In genomic region chr7:91082038-91082437, GRCh38 we compare ENCODE assay signal across 13 cellular contexts.
DNase-seq lines count a peak whose midpoint lies in the region; ATAC-seq, FAIRE-seq and TF ChIP-seq lines count a peak whose summit lies in the region.
"Had no signal": no experiment of that assay in that cellular context is flagged by ENCODE, and none has a peak within 500 bp of the region (broad histone marks: within the 10 kb centered on the region; RNA-seq: fewer than 3 reads in every experiment).

No MANE protein-coding gene starts in this region.

- ATAC-seq in pancreas (peak in 2 of 4 donors; percentile 19 to 35), HG03175 (IDR thresholded peaks at IDR 0.05; ENCODE audit: unreplicated experiment) (no peak)

- H3K27ac ChIP-seq in SJSA1 (peak overlapping the region; percentile 20; the same call in 1 of the 2 replicates), pancreas (no peak overlapping the region)
- H3K27ac ChIP-seq: C4-2B had no signal

- H3K4me1 ChIP-seq in SJSA1 (replicated peaks) (peaks cover 35% of the 10 kb centered on the region), pancreas (no peaks in the 10 kb centered on the region)

- H3K27me3 ChIP-seq in SJSA1 (replicated peaks) (no peaks in the 10 kb centered on the region), pancreas (no peaks in the 10 kb centered on the region)

- peak; percentile 67 for DNase-seq in AG09309 (ENCODE audit: low read depth)
- DNase-seq in SJSA1 (ENCODE audit: low read depth in 1 of 2, low spot score in 2 of 2): peak in 1 of 2 experiments; percentile 65
- peak; percentile 90 for DNase-seq in fibroblast of the aortic adventitia (ENCODE audit: low read depth)
- no peak for DNase-seq in pancreas
- no peak for DNase-seq in stimulated activated CD4-positive, alpha-beta T cell treated with anti-CD3 and anti-CD28 coated beads, Interleukin-2, amount 100 ng/mL, for 24 hours
- no peak for DNase-seq in NCI-H1930 (lab: John Stamatoyannopoulos, UW)
- no peak for DNase-seq in dermis blood vessel endothelial cell
- DNase-seq: activated naive CD8-positive, alpha-beta T cell treated with anti-CD3 and anti-CD28 coated beads, Interleukin-2, amount 10 ng/mL, durations not matched to agents 7 days and 5 days; GOT3; immature natural killer cell; stimulated activated CD4-positive, alpha-beta T cell treated with anti-CD3 and anti-CD28 coated beads, Interleukin-2, amount 100 ng/mL, for 48 hours had no signal

- H3K36me3 ChIP-seq in SJSA1 (no peaks in the 10 kb centered on the region), pancreas (no peaks in the 10 kb centered on the region)

- H3K4me3 ChIP-seq in AG09309 (ENCODE audit: control insufficient read depth, low read depth, low read length) (no peak overlapping the region), SJSA1 (no peak overlapping the region), fibroblast of the aortic adventitia (ENCODE audit: low read depth, low read length) (no peak overlapping the region), pancreas (no peak overlapping the region)

- H3K9me3 ChIP-seq in SJSA1 (replicated peaks): no peaks in the 10 kb centered on the region
- H3K9me3 ChIP-seq in pancreas: no peaks in the 10 kb centered on the region

- peak; percentile 29 for FAIRE-seq in pancreas (lab: Jason Lieb, UNC)

- intact Hi-C loops in pancreas (cut with DNase I): loop anchor here in 1 of 3 donors (10.0 kb wide), 1 partner anchor 563 kb away; no protein-coding TSS in a partner anchor

- 65 to 69% methylated on average over 3 of the region's 3 CpGs for WGBS in pancreas, 2 donors

- TF ChIP-seq CTCF in AG09309 (IDR thresholded peaks at IDR 0.05; ENCODE audit: control insufficient read depth, insufficient read depth, low read depth, low read length, missing control alignments) (no peak), fibroblast of the aortic adventitia (IDR thresholded peaks at IDR 0.05; ENCODE audit: insufficient read depth, low read length) (no peak), pancreas (IDR thresholded peaks at IDR 0.05) (no peak)

Comparison
In these comparisons a context has a peak if more than half of its experiments do, and no peak if none do; other contexts are left out.
1. DNase-seq: peak in AG09309 (single experiment) and fibroblast of the aortic adventitia (single experiment); none in pancreas (0 of 6), stimulated activated CD4-positive, alpha-beta T cell treated with anti-CD3 and anti-CD28 coated beads, Interleukin-2, amount 100 ng/mL, for 24 hours (0 of 2), NCI-H1930 (0 of 2) and dermis blood vessel endothelial cell (single experiment).